In genomic region chr21:43763901-43764523, GRCh38 we compare ENCODE assay signal across 16 cellular contexts.
"Had no signal": no experiment of that assay in that cellular context is flagged by ENCODE, and none has a peak within 500 bp of the region (broad histone marks: within the 10 kb centered on the region; RNA-seq: fewer than 3 reads in every experiment).

No MANE protein-coding gene starts in this region.

- DNase-seq: activated CD4-positive, alpha-beta T cell treated with anti-CD3 and anti-CD28 coated beads for 4 hours; activated naive CD4-positive, alpha-beta T cell treated with Interleukin-2 at 50 U/mL for 16 hours; activated naive CD8-positive, alpha-beta T cell treated with anti-CD3 and anti-CD28 coated beads, Interleukin-2, amount 50 U/mL, for 24 hours; effector CD8-positive, alpha-beta T cell; immature natural killer cell; left colon; naive thymus-derived CD4-positive, alpha-beta T cell; nucleus accumbens; stimulated activated CD4-positive, alpha-beta T cell treated with anti-CD3 and anti-CD28 coated beads, Interleukin-1b, Interleukin-23, amount 100 ng/mL, for 48 hours; stimulated activated naive CD4-positive, alpha-beta T cell treated with Interleukin-2 at 50 U/mL for 16 hours had no signal

- H3K4me3 ChIP-seq: ascending aorta, cardiac muscle cell, lung, suprapubic skin, upper lobe of left lung had no signal

- H3K27ac ChIP-seq: cardiac muscle cell, suprapubic skin, VCaP had no signal

- H3K27me3 ChIP-seq: ascending aorta, cardiac muscle cell, suprapubic skin, upper lobe of left lung had no signal

- ATAC-seq: activated naive CD8-positive, alpha-beta T cell treated with anti-CD3 and anti-CD28 coated beads, Interleukin-2, amount 50 U/mL, for 24 hours; left colon; naive thymus-derived CD4-positive, alpha-beta T cell had no signal

- H3K9me3 ChIP-seq: ascending aorta, suprapubic skin, upper lobe of left lung had no signal

- H3K36me3 ChIP-seq: cardiac muscle cell had no signal
